Comparison of ENCODE assay signal across 8 cellular contexts in genomic region chr9:19102181-19102630, GRCh38. TPM values are rescaled to one million over a fixed set of nuclear protein-coding genes. Genes with fewer than 3 reads are reported as not detected.
DNase-seq lines count a peak whose midpoint lies in the region; ATAC-seq and TF ChIP-seq lines count a peak whose summit lies in the region.

No MANE protein-coding gene starts in this region.

- DNase-seq in NOMO-1 treated with DMSO at 0.1 percent for 48 hours (lab: John Stamatoyannopoulos, UW; ENCODE audit: unreplicated experiment) = peak; percentile 13
- DNase-seq in NOMO-1 (lab: John Stamatoyannopoulos, UW; ENCODE audit: unreplicated experiment in 2 of 2) = no peak
- DNase-seq in NCI-H446 treated with DMSO at 0.1 percent for 48 hours (lab: John Stamatoyannopoulos, UW) = peak; percentile 22
- no peak for DNase-seq in activated T-cell treated with anti-CD3 and anti-CD28 coated beads, Interleukin-2, amount 50 U/mL, for 4 hours
- DNase-seq in fibroblast of mammary gland (ENCODE audit: low read depth) = no peak
- DNase-seq in Ammon's horn (ENCODE audit: low spot score) = no peak

- H3K4me1 Mint-ChIP-seq in activated T-cell treated with anti-CD3 and anti-CD28 coated beads, Interleukin-2, amount 50 U/mL, for 4 hours (ENCODE audit: low read depth) = peaks cover 30% of the 10 kb centered on the region

- peak overlapping the region; percentile 14 for H2AFZ ChIP-seq in neuron (ENCODE audit: low read depth, low read length)

- H3K4me3 Mint-ChIP-seq in activated T-cell treated with anti-CD3 and anti-CD28 coated beads, Interleukin-2, amount 50 U/mL, for 4 hours = peak overlapping the region; percentile 98

- H3K36me3 ChIP-seq in neuron (ENCODE audit: insufficient read depth, low read length) = peaks cover 8% of the 10 kb centered on the region

- peaks cover 8% of the 10 kb centered on the region for H3K36me3 Mint-ChIP-seq in activated T-cell treated with anti-CD3 and anti-CD28 coated beads, Interleukin-2, amount 50 U/mL, for 4 hours (ENCODE audit: insufficient read depth)

- H3K9me3 Mint-ChIP-seq in activated T-cell treated with anti-CD3 and anti-CD28 coated beads, Interleukin-2, amount 50 U/mL, for 4 hours = no peaks in the 10 kb centered on the region

- H3K4me3 ChIP-seq in fibroblast of mammary gland (ENCODE audit: control insufficient read depth, low read depth, low read length) (peak overlapping the region; percentile 91), neuron (ENCODE audit: low read length) (peak overlapping the region; percentile 71)

- H3K4me1 ChIP-seq in neuron (ENCODE audit: insufficient read depth, low read length) = peaks cover 4% of the 10 kb centered on the region

- H3K9me3 ChIP-seq in neuron (ENCODE audit: low read length) = no peaks in the 10 kb centered on the region

- no peaks in the 10 kb centered on the region for H3K27me3 ChIP-seq in neuron (ENCODE audit: insufficient read depth, low read length)

- peak; percentile 14 for ATAC-seq in HG02798 (IDR thresholded peaks at IDR 0.05; ENCODE audit: poor library complexity, unreplicated experiment)
- peak; percentile 55 to 56 for ATAC-seq in activated T-cell treated with anti-CD3 and anti-CD28 coated beads, Interleukin-2, amount 50 U/mL, for 4 hours

- TF ChIP-seq CTCF in fibroblast of mammary gland (conservative IDR thresholded peaks at IDR 0.05; ENCODE audit: control insufficient read depth, insufficient read depth, low read depth, low read length) = no peak

- H3K27me3 Mint-ChIP-seq in activated T-cell treated with anti-CD3 and anti-CD28 coated beads, Interleukin-2, amount 50 U/mL, for 4 hours (ENCODE audit: low read depth) = no peaks in the 10 kb centered on the region

RNA-seq across cellular contexts. Expression of gene HAUS6, which starts 0.5 kb away (rescaled TPM):
- 10 to 100 TPM; 17.4 to 30.6 (median 30.0) TPM for total RNA-seq in activated T-cell treated with anti-CD3 and anti-CD28 coated beads, Interleukin-2, amount 50 U/mL, for 4 hours

RNA-seq across cellular contexts. Expression of gene PLIN2, which starts 25.1 kb away (rescaled TPM):
- total RNA-seq in activated T-cell treated with anti-CD3 and anti-CD28 coated beads, Interleukin-2, amount 50 U/mL, for 4 hours = 10 to 100 TPM; 14.5 to 45.5 (median 38.4) TPM

RNA-seq across cellular contexts. Expression of gene RRAGA, which starts 53.0 kb away (rescaled TPM):
- 10 to 100 TPM; 32.8 to 51.1 (median 40.7) TPM for total RNA-seq in activated T-cell treated with anti-CD3 and anti-CD28 coated beads, Interleukin-2, amount 50 U/mL, for 4 hours

Comparison
In these comparisons a context has a peak if more than half of its experiments do, and no peak if none do; other contexts are left out.
1. DNase-seq: peak in NOMO-1 treated with DMSO at 0.1 percent for 48 hours (single experiment) and NCI-H446 treated with DMSO at 0.1 percent for 48 hours (single experiment); none in NOMO-1 (0 of 2), activated T-cell treated with anti-CD3 and anti-CD28 coated beads, Interleukin-2, amount 50 U/mL, for 4 hours (single experiment), fibroblast of mammary gland (single experiment) and Ammon's horn (single experiment).